1 cellular context compared by ENCODE assay signal in the genomic region with DNA sequence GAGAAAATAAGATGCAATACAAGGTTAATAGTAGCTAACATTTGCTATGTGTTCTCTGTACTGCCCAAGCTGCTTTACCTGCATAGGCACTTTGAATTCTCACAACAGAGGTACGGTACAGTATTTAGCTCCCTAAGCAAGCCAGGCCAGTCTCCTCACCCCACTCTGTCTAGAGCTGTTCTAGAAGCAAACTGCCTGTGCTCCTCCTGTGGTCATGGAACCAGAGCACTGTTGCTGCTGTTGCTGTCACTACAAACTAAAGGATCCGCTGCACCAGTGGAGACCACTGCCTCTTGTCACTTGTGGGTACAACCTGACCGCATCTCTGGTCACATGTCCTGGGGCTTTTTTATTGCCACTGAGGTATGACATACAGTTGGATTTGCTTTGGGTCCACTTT.
TF ChIP-seq lines count a peak whose summit lies in the region.

No MANE protein-coding gene starts in this region.

TF ChIP-seq in K562, 482 proteins besides CTCF, POLR2A, EP300 and RAD21 (continued from another document):
- TF ChIP-seq, protein P1, sequence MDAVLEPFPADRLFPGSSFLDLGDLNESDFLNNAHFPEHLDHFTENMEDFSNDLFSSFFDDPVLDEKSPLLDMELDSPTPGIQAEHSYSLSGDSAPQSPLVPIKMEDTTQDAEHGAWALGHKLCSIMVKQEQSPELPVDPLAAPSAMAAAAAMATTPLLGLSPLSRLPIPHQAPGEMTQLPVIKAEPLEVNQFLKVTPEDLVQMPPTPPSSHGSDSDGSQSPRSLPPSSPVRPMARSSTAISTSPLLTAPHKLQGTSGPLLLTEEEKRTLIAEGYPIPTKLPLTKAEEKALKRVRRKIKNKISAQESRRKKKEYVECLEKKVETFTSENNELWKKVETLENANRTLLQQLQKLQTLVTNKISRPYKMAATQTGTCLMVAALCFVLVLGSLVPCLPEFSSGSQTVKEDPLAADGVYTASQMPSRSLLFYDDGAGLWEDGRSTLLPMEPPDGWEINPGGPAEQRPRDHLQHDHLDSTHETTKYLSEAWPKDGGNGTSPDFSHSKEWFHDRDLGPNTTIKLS (IDR thresholded peaks at IDR 0.05; ENCODE audit: borderline replicate concordance, low read depth), result no peak
- TF ChIP-seq SMARCA4 (IDR thresholded peaks at IDR 0.05), result no peak
- TF ChIP-seq GATAD2B (IDR thresholded peaks at IDR 0.05; ENCODE audit: borderline replicate concordance), result no peak
- no peak for TF ChIP-seq GTF2E2 (tag; IDR thresholded peaks at IDR 0.05)
- no peak for TF ChIP-seq NFIC (IDR thresholded peaks at IDR 0.05)
- TF ChIP-seq RBM17 (IDR thresholded peaks at IDR 0.05; ENCODE audit: borderline replicate concordance, low read depth, low read length), result no peak
- TF ChIP-seq, protein P2, sequence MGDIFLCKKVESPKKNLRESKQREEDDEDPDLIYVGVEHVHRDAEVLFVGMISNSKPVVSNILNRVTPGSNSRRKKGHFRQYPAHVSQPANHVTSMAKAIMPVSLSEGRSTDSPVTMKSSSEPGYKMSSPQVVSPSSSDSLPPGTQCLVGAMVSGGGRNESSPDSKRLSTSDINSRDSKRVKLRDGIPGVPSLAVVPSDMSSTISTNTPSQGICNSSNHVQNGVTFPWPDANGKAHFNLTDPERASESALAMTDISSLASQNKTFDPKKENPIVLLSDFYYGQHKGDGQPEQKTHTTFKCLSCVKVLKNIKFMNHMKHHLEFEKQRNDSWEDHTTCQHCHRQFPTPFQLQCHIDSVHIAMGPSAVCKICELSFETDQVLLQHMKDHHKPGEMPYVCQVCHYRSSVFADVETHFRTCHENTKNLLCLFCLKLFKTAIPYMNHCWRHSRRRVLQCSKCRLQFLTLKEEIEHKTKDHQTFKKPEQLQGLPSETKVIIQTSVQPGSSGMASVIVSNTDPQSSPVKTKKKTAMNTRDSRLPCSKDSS (IDR thresholded peaks at IDR 0.05; ENCODE audit: low read depth, partially characterized antibody), result no peak
- TF ChIP-seq ZFPM2 (CRISPR knock-in tag; IDR thresholded peaks at IDR 0.05), result no peak
